Comparison of ENCODE assay signal across 8 cellular contexts in genomic region chr18:54222922-54223567, GRCh38. TPM values are rescaled to one million over a fixed set of nuclear protein-coding genes. Genes with fewer than 3 reads are reported as not detected.
DNase-seq lines count a peak whose midpoint lies in the region; ATAC-seq and TF ChIP-seq lines count a peak whose summit lies in the region.

No MANE protein-coding gene starts in this region.

- peaks cover 15% of the 10 kb centered on the region for H3K4me1 ChIP-seq in effector memory CD4-positive, alpha-beta T cell (ENCODE audit: control insufficient read depth, insufficient read depth, low read length, poor library complexity, severe bottlenecking)

- TF ChIP-seq CTCF in WERI-Rb-1 (IDR thresholded peaks at IDR 0.05; ENCODE audit: low read depth, low read length) (no peak), osteocyte (IDR thresholded peaks at IDR 0.05) (peak; percentile 39)

- no peak overlapping the region for H3K27ac ChIP-seq in WERI-Rb-1
- H3K27ac ChIP-seq in effector memory CD4-positive, alpha-beta T cell (ENCODE audit: insufficient read depth, low read length, poor library complexity, severe bottlenecking): peak overlapping the region; percentile 70

- peak; percentile 74 for DNase-seq in DMS53 (lab: John Stamatoyannopoulos, UW)
- DNase-seq in WERI-Rb-1: no peak
- peak; percentile 46 to 58 (median 46) for DNase-seq in effector memory CD4-positive, alpha-beta T cell
- DNase-seq in osteocyte (ENCODE audit: extremely low spot score, unreplicated experiment): no peak
- DNase-seq in posterior vena cava (ENCODE audit: low spot score): no peak
- no peak for DNase-seq in D341Med (ENCODE audit: low spot score)

- no peaks in the 10 kb centered on the region for H3K27me3 Mint-ChIP-seq in osteocyte (ENCODE audit: unreplicated experiment)

- no peaks in the 10 kb centered on the region for H3K36me3 Mint-ChIP-seq in osteocyte (ENCODE audit: unreplicated experiment)

- peaks cover 3% of the 10 kb centered on the region; the same call in 1 of the 2 replicates for H3K36me3 ChIP-seq in WERI-Rb-1
- no peaks in the 10 kb centered on the region for H3K36me3 ChIP-seq in effector memory CD4-positive, alpha-beta T cell (ENCODE audit: control insufficient read depth, insufficient read depth, low read length)

- peaks cover 5% of the 10 kb centered on the region for H3K9me3 ChIP-seq in WERI-Rb-1 (ENCODE audit: severe bottlenecking)
- no peaks in the 10 kb centered on the region for H3K9me3 ChIP-seq in effector memory CD4-positive, alpha-beta T cell (ENCODE audit: control insufficient read depth, low read length)

- peak overlapping the region; percentile 90 for H3K4me3 Mint-ChIP-seq in osteocyte (ENCODE audit: unreplicated experiment)

- ATAC-seq in GM19455 (IDR thresholded peaks at IDR 0.05; ENCODE audit: unreplicated experiment) (peak; percentile 23), HG03457 (IDR thresholded peaks at IDR 0.05; ENCODE audit: unreplicated experiment) (peak; percentile 37)

- intact Hi-C loops in posterior vena cava (cut with DNase I): no loop called here

- peaks cover 42% of the 10 kb centered on the region for H3K4me1 Mint-ChIP-seq in osteocyte (ENCODE audit: unreplicated experiment)

- H3K27ac Mint-ChIP-seq in osteocyte (ENCODE audit: unreplicated experiment): peak overlapping the region; percentile 94

- H3K9me3 Mint-ChIP-seq in osteocyte (ENCODE audit: unreplicated experiment): no peaks in the 10 kb centered on the region

- peak overlapping the region; percentile 60 for H3K4me3 ChIP-seq in WERI-Rb-1 (ENCODE audit: low read depth, low read length)
- peak overlapping the region; percentile 54 for H3K4me3 ChIP-seq in effector memory CD4-positive, alpha-beta T cell (ENCODE audit: insufficient read depth, low read depth, low read length, poor library complexity, severe bottlenecking)

- H3K27me3 ChIP-seq in WERI-Rb-1 (ENCODE audit: insufficient read depth, low read depth, severe bottlenecking): no peaks in the 10 kb centered on the region
- H3K27me3 ChIP-seq in effector memory CD4-positive, alpha-beta T cell (replicated peaks; ENCODE audit: control insufficient read depth, insufficient read depth, low read length, poor library complexity, severe bottlenecking): no peaks in the 10 kb centered on the region

RNA-seq across cellular contexts. Expression of gene MBD2, which starts 1.4 kb away (rescaled TPM):
- total RNA-seq in osteocyte (58.3 and 62.5 TPM in 2 replicates), posterior vena cava (10 to 100 TPM; 70.8 to 84.0 TPM)

RNA-seq across cellular contexts. Expression of gene POLI, which starts 46.3 kb away (rescaled TPM):
- total RNA-seq in osteocyte (26.6 and 29.7 TPM in 2 replicates), posterior vena cava (10 to 100 TPM; 31.6 to 35.1 TPM)

Comparison
In these comparisons a context has a peak if more than half of its experiments do, and no peak if none do; other contexts are left out.
1. DNase-seq: peak in DMS53 (single experiment) and effector memory CD4-positive, alpha-beta T cell (3 of 3); none in WERI-Rb-1 (single experiment), osteocyte (single experiment), posterior vena cava (single experiment) and D341Med (single experiment).